In genomic region chrX:13938766-13939530, GRCh38 we compare ENCODE assay signal across 9 cellular contexts.
DNase-seq lines count a peak whose midpoint lies in the region; ATAC-seq, FAIRE-seq and TF ChIP-seq lines count a peak whose summit lies in the region.
"Had no signal": no experiment of that assay in that cellular context is flagged by ENCODE, and none has a peak within 500 bp of the region (broad histone marks: within the 10 kb centered on the region; RNA-seq: fewer than 3 reads in every experiment).

No MANE protein-coding gene starts in this region.

- intact Hi-C loops in sciatic nerve (cut with DNase I) = no loop called here

- FAIRE-seq in GM19239 (lab: Jason Lieb, UNC) = peak; percentile 35
- FAIRE-seq: islet of Langerhans had no signal

- H3K4me3 ChIP-seq in RWPE2 (ENCODE audit: severe bottlenecking) = peak overlapping the region; percentile 35
- peak overlapping the region; percentile 17 for H3K4me3 ChIP-seq in fibroblast of pulmonary artery (replicated peaks; ENCODE audit: low read depth, low read length)

- no peaks in the 10 kb centered on the region for H3K36me3 Mint-ChIP-seq in activated CD4-positive, alpha-beta memory T cell treated with anti-CD3 and anti-CD28 coated beads, Interleukin-2, amount 10 ng/mL, durations not matched to agents 7 days and 5 days (ENCODE audit: low read depth)

- DNase-seq in GM19239 (ENCODE audit: insufficient read length, low spot score) (no peak), RWPE2 (ENCODE audit: low spot score) (no peak), fibroblast of pulmonary artery (ENCODE audit: low read depth) (no peak), sciatic nerve (ENCODE audit: low spot score) (no peak), NCI-H1694 (lab: John Stamatoyannopoulos, UW) (no peak), CD1c-positive myeloid dendritic cell (ENCODE audit: extremely low spot score) (no peak), NCI-H2107 (lab: John Stamatoyannopoulos, UW) (no peak)
- DNase-seq in activated CD4-positive, alpha-beta memory T cell treated with anti-CD3 and anti-CD28 coated beads, Interleukin-2, amount 10 ng/mL, durations not matched to agents 7 days and 5 days = no peak

- H3K36me3 ChIP-seq in RWPE2 (ENCODE audit: low read depth) = no peaks in the 10 kb centered on the region

- no peak overlapping the region for H3K4me3 Mint-ChIP-seq in activated CD4-positive, alpha-beta memory T cell treated with anti-CD3 and anti-CD28 coated beads, Interleukin-2, amount 10 ng/mL, durations not matched to agents 7 days and 5 days

- TF ChIP-seq CTCF in RWPE2 (IDR thresholded peaks at IDR 0.05; ENCODE audit: poor library complexity, severe bottlenecking) (no peak), fibroblast of pulmonary artery (IDR thresholded peaks at IDR 0.05; ENCODE audit: low read length, missing control alignments) (no peak)

- H3K27ac Mint-ChIP-seq in activated CD4-positive, alpha-beta memory T cell treated with anti-CD3 and anti-CD28 coated beads, Interleukin-2, amount 10 ng/mL, durations not matched to agents 7 days and 5 days = no peak overlapping the region

- H3K27me3 Mint-ChIP-seq in activated CD4-positive, alpha-beta memory T cell treated with anti-CD3 and anti-CD28 coated beads, Interleukin-2, amount 10 ng/mL, durations not matched to agents 7 days and 5 days = peaks cover 36% of the 10 kb centered on the region

- H3K27ac ChIP-seq in RWPE2 (ENCODE audit: poor library complexity, severe bottlenecking) = no peak overlapping the region

- no peaks in the 10 kb centered on the region for H3K4me1 Mint-ChIP-seq in activated CD4-positive, alpha-beta memory T cell treated with anti-CD3 and anti-CD28 coated beads, Interleukin-2, amount 10 ng/mL, durations not matched to agents 7 days and 5 days

- no peaks in the 10 kb centered on the region for H3K9me3 ChIP-seq in RWPE2 (ENCODE audit: severe bottlenecking)

- no peaks in the 10 kb centered on the region for H3K9me3 Mint-ChIP-seq in activated CD4-positive, alpha-beta memory T cell treated with anti-CD3 and anti-CD28 coated beads, Interleukin-2, amount 10 ng/mL, durations not matched to agents 7 days and 5 days

- POLR2A ChIA-PET in activated CD4-positive, alpha-beta memory T cell treated with anti-CD3 and anti-CD28 coated beads, Interleukin-2, amount 10 ng/mL, durations not matched to agents 7 days and 5 days (lab: Charles Lee) = no interaction called here

- no peaks in the 10 kb centered on the region for H3K4me1 ChIP-seq in RWPE2 (ENCODE audit: insufficient read depth, poor library complexity, severe bottlenecking)

- H3K27me3 ChIP-seq in RWPE2 (ENCODE audit: insufficient read depth, poor library complexity, severe bottlenecking) = peaks cover 4% of the 10 kb centered on the region

- ATAC-seq in RWPE2 (ENCODE audit: low read depth) (no peak), sciatic nerve (peak; percentile 6)

- CTCF ChIA-PET in activated CD4-positive, alpha-beta memory T cell treated with anti-CD3 and anti-CD28 coated beads, Interleukin-2, amount 10 ng/mL, durations not matched to agents 7 days and 5 days (lab: Charles Lee) = no interaction called here
